Comparison of ENCODE assay signal across 11 cellular contexts in the genomic region with DNA sequence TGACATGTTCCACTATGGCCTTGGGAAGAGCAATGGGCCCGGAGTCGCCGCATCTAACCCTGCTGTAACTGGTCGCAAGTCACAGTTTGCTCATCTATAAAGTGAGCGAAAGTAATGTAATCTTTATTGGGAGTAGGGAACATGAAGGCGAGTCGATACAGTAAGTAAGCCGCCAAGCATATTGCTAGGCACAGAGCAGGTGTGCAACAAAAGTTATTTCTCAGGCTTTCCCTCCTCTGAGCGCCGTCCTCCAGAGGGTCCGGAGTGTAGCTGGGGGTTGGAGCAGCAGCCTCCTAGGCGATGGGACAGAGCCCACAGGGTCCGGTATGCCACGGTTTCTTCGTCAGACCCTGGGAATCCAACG. TPM values are rescaled to one million over a fixed set of nuclear protein-coding genes. Genes with fewer than 3 reads are reported as not detected.
DNase-seq lines count a peak whose midpoint lies in the region; FAIRE-seq lines count a peak whose summit lies in the region.
"Had no signal": no experiment of that assay in that cellular context is flagged by ENCODE, and none has a peak within 500 bp of the region (broad histone marks: within the 10 kb centered on the region; RNA-seq: fewer than 3 reads in every experiment).

No MANE protein-coding gene starts in this region.

- H3K9me3 ChIP-seq in HUES6 (ENCODE audit: control insufficient read depth, insufficient read depth, low read depth, low read length): no peaks in the 10 kb centered on the region
- H3K9me3 ChIP-seq in iPS-20b (ENCODE audit: insufficient read depth, low read depth, low read length): no peaks in the 10 kb centered on the region
- H3K9me3 ChIP-seq in small intestine (ENCODE audit: control insufficient read depth, low read depth): no peaks in the 10 kb centered on the region

- peaks cover 76% of the 10 kb centered on the region for H3K27me3 Mint-ChIP-seq in activated T-helper 2 cell treated with anti-CD3 and anti-CD28 coated beads, Interferon-gamma antibody, Interleukin-2, Interleukin-4, amounts not matched to agents 10 μg/mL and 5 μg/mL and 100 μg/mL, durations not matched to agents 14 hours and 24 hours and 36 hours (ENCODE audit: low read depth)

- intact Hi-C loops in activated T-helper 2 cell treated with anti-CD3 and anti-CD28 coated beads, Interferon-gamma antibody, Interleukin-2, Interleukin-4, amounts not matched to agents 10 μg/mL and 5 μg/mL and 100 μg/mL, durations not matched to agents 14 hours and 24 hours and 36 hours (cut with micrococcal nuclease): no loop called here

- WGBS in small intestine, 3 donors: 13 to 37% (median 18%) methylated on average over 16 of the region's 16 CpGs

- H3K4me1 ChIP-seq in HUES6 (ENCODE audit: control insufficient read depth, insufficient read depth, low read length): peaks cover 31% of the 10 kb centered on the region
- H3K4me1 ChIP-seq in iPS-20b (ENCODE audit: insufficient read depth, low read length): peaks cover 23% of the 10 kb centered on the region
- peaks cover 2 to 5% of the 10 kb centered on the region in 2 donors for H3K4me1 ChIP-seq in small intestine (ENCODE audit: control insufficient read depth in 2 of 2, insufficient read depth in 1 of 2, low read depth in 1 of 2, low read length in 1 of 2)

- H3K36me3 Mint-ChIP-seq in activated T-helper 2 cell treated with anti-CD3 and anti-CD28 coated beads, Interferon-gamma antibody, Interleukin-2, Interleukin-4, amounts not matched to agents 10 μg/mL and 5 μg/mL and 100 μg/mL, durations not matched to agents 14 hours and 24 hours and 36 hours (ENCODE audit: low read depth): no peaks in the 10 kb centered on the region

- H3K27me3 ChIP-seq in HUES6 (ENCODE audit: control insufficient read depth, insufficient read depth, low read length) (peaks cover 80% of the 10 kb centered on the region), iPS-20b (ENCODE audit: insufficient read depth, low read length) (peaks cover 94% of the 10 kb centered on the region), small intestine (ENCODE audit: control insufficient read depth in 2 of 2, insufficient read depth in 2 of 2, low read length in 2 of 2) (peaks cover 0 to 8% of the 10 kb centered on the region in 2 donors)

- H3K27ac ChIP-seq in HUES6 (ENCODE audit: low read depth, low read length) (no peak overlapping the region), iPS-20b (ENCODE audit: low read length) (no peak overlapping the region), small intestine (ENCODE audit: low read depth in 1 of 2, low read length in 1 of 2) (peak overlapping the region; percentile 82 to 93)

- H3K4me1 Mint-ChIP-seq in activated T-helper 2 cell treated with anti-CD3 and anti-CD28 coated beads, Interferon-gamma antibody, Interleukin-2, Interleukin-4, amounts not matched to agents 10 μg/mL and 5 μg/mL and 100 μg/mL, durations not matched to agents 14 hours and 24 hours and 36 hours (ENCODE audit: low read depth): peaks cover 6% of the 10 kb centered on the region

- FAIRE-seq in small intestine (lab: Jason Lieb, UNC): no peak
- FAIRE-seq: endometrium had no signal

- no peaks in the 10 kb centered on the region for H3K9me3 Mint-ChIP-seq in activated T-helper 2 cell treated with anti-CD3 and anti-CD28 coated beads, Interferon-gamma antibody, Interleukin-2, Interleukin-4, amounts not matched to agents 10 μg/mL and 5 μg/mL and 100 μg/mL, durations not matched to agents 14 hours and 24 hours and 36 hours
- H3K9me3 Mint-ChIP-seq: HFFc6 had no signal

- H3K36me3 ChIP-seq in HUES6 (ENCODE audit: control insufficient read depth, insufficient read depth, low read length) (no peaks in the 10 kb centered on the region), iPS-20b (ENCODE audit: insufficient read depth, low read depth, low read length) (no peaks in the 10 kb centered on the region), small intestine (ENCODE audit: control insufficient read depth in 2 of 2, insufficient read depth in 2 of 2, low read length in 2 of 2) (no peaks in the 10 kb centered on the region)

- H3K4me3 Mint-ChIP-seq in activated T-helper 2 cell treated with anti-CD3 and anti-CD28 coated beads, Interferon-gamma antibody, Interleukin-2, Interleukin-4, amounts not matched to agents 10 μg/mL and 5 μg/mL and 100 μg/mL, durations not matched to agents 14 hours and 24 hours and 36 hours (ENCODE audit: low read depth): peak overlapping the region; percentile 18
- H3K4me3 Mint-ChIP-seq: HFFc6 had no signal

- H3K4me3 ChIP-seq in HUES6 (ENCODE audit: low read depth, low read length) (peak overlapping the region; percentile 50), iPS-20b (ENCODE audit: low read length) (peak overlapping the region; percentile 68), small intestine (ENCODE audit: low read depth in 1 of 2, low read length in 2 of 2) (peak overlapping the region in 1 of 2 donors; percentile 81)

- DNase-seq in activated T-helper 2 cell treated with anti-CD3 and anti-CD28 coated beads, Interferon-gamma antibody, Interleukin-2, Interleukin-4, amounts not matched to agents 10 μg/mL and 5 μg/mL and 100 μg/mL, durations not matched to agents 14 hours and 24 hours and 36 hours (ENCODE audit: low spot score): no peak
- DNase-seq in small intestine (peak; percentile 29), DMS114 treated with DMSO at 0.1 percent for 48 hours (lab: John Stamatoyannopoulos, UW; ENCODE audit: unreplicated experiment) (no peak), cerebellar nuclear complex (lab: John Stamatoyannopoulos, UW) (no peak)
- DNase-seq in stimulated activated CD4-positive, alpha-beta T cell treated with anti-CD3 and anti-CD28 coated beads, Interleukin-4, amount 100 ng/mL, for 4 hours: no peak
- DNase-seq: HFFc6, NCI-H226 had no signal

- H3K9ac ChIP-seq in HUES6 (ENCODE audit: low read length): peak overlapping the region; percentile 64
- H3K9ac ChIP-seq in iPS-20b (ENCODE audit: low read depth, low read length): peak overlapping the region; percentile 10; the same call in 1 of the 2 replicates

- no peak overlapping the region for H3K27ac Mint-ChIP-seq in activated T-helper 2 cell treated with anti-CD3 and anti-CD28 coated beads, Interferon-gamma antibody, Interleukin-2, Interleukin-4, amounts not matched to agents 10 μg/mL and 5 μg/mL and 100 μg/mL, durations not matched to agents 14 hours and 24 hours and 36 hours
- H3K27ac Mint-ChIP-seq: HFFc6 had no signal

RNA-seq across cellular contexts. Expression of gene SPON1, which starts 0.3 kb away (rescaled TPM):
- total RNA-seq in activated T-helper 2 cell treated with anti-CD3 and anti-CD28 coated beads, Interferon-gamma antibody, Interleukin-2, Interleukin-4, amounts not matched to agents 10 μg/mL and 5 μg/mL and 100 μg/mL, durations not matched to agents 14 hours and 24 hours and 36 hours: 0.07 and 0.16 TPM in 2 replicates
- 10 to 100 TPM; 11.4 to 30.3 (median 14.1) TPM for polyA plus RNA-seq in small intestine
- total RNA-seq: HFFc6, HT1080 had no signal

Comparison
In these comparisons a context has a peak if more than half of its experiments do, and no peak if none do; other contexts are left out.
1. H3K27ac ChIP-seq: peak in small intestine (2 of 2); none in HUES6 (single experiment) and iPS-20b (single experiment).